Comparison of ENCODE assay signal across 31 cellular contexts in genomic region chr16:72834499-72834898, GRCh38.
"Had no signal": no experiment of that assay in that cellular context is flagged by ENCODE, and none has a peak within 500 bp of the region (broad histone marks: within the 10 kb centered on the region; RNA-seq: fewer than 3 reads in every experiment).

No MANE protein-coding gene starts in this region.

- ATAC-seq: activated CD8-positive, alpha-beta memory T cell treated with anti-CD3 and anti-CD28 coated beads, Interleukin-2, amount 10 ng/mL, durations not matched to agents 7 days and 5 days; activated naive CD8-positive, alpha-beta T cell treated with anti-CD3 and anti-CD28 coated beads, Interleukin-2, amount 50 U/mL, for 24 hours; PC-3; Right ventricle myocardium inferior had no signal

- H3K36me3 ChIP-seq: cardiac muscle cell, Peyer's patch had no signal

- H3K4me2 ChIP-seq: KMS-11 had no signal

- H3K27me3 ChIP-seq: cardiac muscle cell, Peyer's patch had no signal

- H3K27ac ChIP-seq: cardiac muscle cell, KMS-11, Peyer's patch, VCaP had no signal

- H3K9ac ChIP-seq: KMS-11 had no signal

- H3K4me3 ChIP-seq: cardiac muscle cell, Peyer's patch had no signal

- H3K9me3 ChIP-seq: Peyer's patch had no signal

- DNase-seq: activated B cell treated with CpG ODN at 0.5 μM for 24 hours; activated CD4-positive, alpha-beta memory T cell treated with anti-CD3 and anti-CD28 coated beads, Interleukin-2, amount 10 ng/mL, durations not matched to agents 7 days and 5 days; activated CD4-positive, alpha-beta T cell treated with anti-CD3 and anti-CD28 coated beads for 4 hours; activated CD4-positive, CD25-positive, alpha-beta regulatory T cell treated with anti-CD3 and anti-CD28 coated beads, Interleukin-2, amount 50 U/mL, for 72 hours; activated CD8-positive, alpha-beta memory T cell treated with anti-CD3 and anti-CD28 coated beads for 24 hours; activated CD8-positive, alpha-beta memory T cell treated with anti-CD3 and anti-CD28 coated beads, Interleukin-2, amount 10 ng/mL, durations not matched to agents 7 days and 5 days; activated CD8-positive, alpha-beta memory T cell treated with anti-CD3 and anti-CD28 coated beads, Interleukin-2, amount 50 U/mL, for 48 hours; activated effector memory CD4-positive, alpha-beta T cell treated with Interleukin-2 at 50 U/mL for 16 hours; activated naive CD4-positive, alpha-beta T cell treated with anti-CD3 and anti-CD28 coated beads, Interleukin-2, amount 10 ng/mL, durations not matched to agents 7 days and 5 days; activated naive CD8-positive, alpha-beta T cell treated with anti-CD3 and anti-CD28 coated beads, Interleukin-2, amount 50 U/mL, for 24 hours; activated T-cell treated with anti-CD3 and anti-CD28 coated beads, Interleukin-2, amount 50 U/mL, for 48 hours; cerebellar nuclear complex; NCI-H1092 treated with DMSO at 0.1 percent for 48 hours; NCI-H1417; NCI-H187 treated with DMSO at 0.1 percent for 48 hours; NCI-H2081; NCI-H345; NCI-H524 treated with DMSO at 0.1 percent for 48 hours; NK-92 treated with Interleukin-12 subunit alpha and Interleukin-12 subunit beta, amount 100 ng/mL, for 24 hours; PC-3; Peyer's patch; RPMI8226; SIG-M5; SW 1271; T-helper 1 cell; T-helper 2 cell; T-helper 9 cell had no signal
